8 cellular contexts compared by ENCODE assay signal in the genomic region with DNA sequence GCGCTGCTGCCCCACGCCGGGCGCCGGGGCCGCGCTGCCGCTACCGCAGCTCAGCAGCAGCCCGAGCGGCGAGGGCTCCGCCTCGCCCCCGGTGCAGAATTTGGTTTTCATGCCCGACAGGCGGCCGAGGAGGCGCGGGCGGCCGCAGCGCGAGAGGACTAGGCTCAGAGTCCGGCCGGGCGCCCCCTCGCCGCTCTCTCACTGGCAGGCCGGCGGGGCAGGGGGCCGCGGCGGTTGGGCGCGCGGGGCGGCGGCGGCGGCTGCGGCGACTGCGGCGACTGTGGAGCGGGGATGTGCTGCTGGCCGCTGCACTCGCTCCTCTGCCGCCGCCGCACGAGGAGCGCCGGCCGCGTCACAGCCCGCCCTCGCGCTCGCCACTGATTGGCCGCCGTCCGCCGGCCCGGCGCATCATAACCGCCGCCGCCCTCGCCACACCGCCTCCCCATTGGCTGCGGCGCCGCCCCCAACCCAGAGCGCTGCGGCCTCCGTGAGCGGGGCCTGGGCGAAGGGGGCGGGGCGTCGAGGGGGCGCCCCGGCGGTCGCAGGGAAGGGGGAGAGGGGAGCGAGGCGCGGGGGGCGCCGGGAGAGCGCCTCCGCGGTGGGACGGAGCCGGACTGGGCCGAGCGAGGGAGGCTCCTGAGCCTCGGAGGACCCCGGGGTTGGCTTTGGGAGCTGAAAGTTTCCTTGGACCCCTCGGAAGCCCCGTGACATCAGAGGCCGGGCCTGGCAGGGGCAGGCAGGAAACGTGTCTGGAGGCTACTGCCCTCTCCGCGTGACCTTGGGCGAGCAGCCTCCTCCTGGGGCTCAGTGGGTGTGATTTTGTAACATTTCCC. TPM values are rescaled to one million over a fixed set of nuclear protein-coding genes. Genes with fewer than 3 reads are reported as not detected.
A peak's percentile ranks its signal among the peaks of the same experiment; 100 is the strongest.
DNase-seq lines count a peak whose midpoint lies in the region; ATAC-seq and TF ChIP-seq lines count a peak whose summit lies in the region.

A gene (minus strand): TSS at position 322 of the 833 bp plus-strand sequence. CDS start 211 bp downstream, at position 111.

- H3K4me3 ChIP-seq in astrocyte of the cerebellum (ENCODE audit: low read depth, low read length) (peak within 1 kb of the TSS; percentile 45), aorta (ENCODE audit: low read length in 2 of 2) (peak within 1 kb of the TSS; percentile 66 to 86)

- H3K36me3 ChIP-seq in aorta (ENCODE audit: control insufficient read depth in 1 of 2, insufficient read depth in 2 of 2, low read length in 1 of 2): no peaks in the 10 kb centered on the region

- WGBS in aorta, 2 donors: 1% methylated on average over 65 to 107 of the region's 107 CpGs

- no peaks in the 10 kb centered on the region for H3K4me1 ChIP-seq in aorta (ENCODE audit: control insufficient read depth in 1 of 2, insufficient read depth in 2 of 2, low read length in 2 of 2)

- no peaks in the 10 kb centered on the region for H3K27me3 ChIP-seq in aorta (ENCODE audit: control insufficient read depth in 1 of 2, insufficient read depth in 2 of 2, low read length in 1 of 2)

- intact Hi-C loops in aorta (cut with DNase I): loop anchor here in 1 of 2 donors (5.0 kb wide), 1 partner anchor 109 kb away; a partner anchor contains a TSS

- H3K27ac ChIP-seq in aorta (ENCODE audit: low read depth in 1 of 2, low read length in 2 of 2): peak within 1 kb of the TSS; percentile 76 to 86

- in situ Hi-C loops in astrocyte of the cerebellum (cut with HindIII; ENCODE audit: low sequenced_read_pairs): no loop called here

- no peaks in the 10 kb centered on the region for H3K9me3 ChIP-seq in aorta (ENCODE audit: control insufficient read depth, low read length)

- DNase-seq in NCI-H1930 (lab: John Stamatoyannopoulos, UW) (peak; percentile 89 to 91), T1000 (lab: John Stamatoyannopoulos, UW) (peak; percentile 88), astrocyte of the cerebellum (ENCODE audit: low read depth) (peak; percentile 47), hepatic stellate cell (ENCODE audit: low spot score) (peak; percentile 96), retina (peak; percentile 93), aorta (peak; percentile 95 to 97)

- ATAC-seq in GM18511 (IDR thresholded peaks at IDR 0.05; ENCODE audit: unreplicated experiment) (peak; percentile 79), HG02943 (IDR thresholded peaks at IDR 0.05; ENCODE audit: low read depth, unreplicated experiment) (peak; percentile 76), aorta (ENCODE audit: low FRiP score) (peak; percentile 98)

- TF ChIP-seq CTCF in astrocyte of the cerebellum (IDR thresholded peaks at IDR 0.05; ENCODE audit: low read depth, low read length, missing control alignments): no peak

RNA-seq across cellular contexts. Expression of the gene that starts here (rescaled TPM):
- 10 to 100 TPM; 15.2 to 19.9 TPM for total RNA-seq in aorta
- 1 to 10 TPM; 8.2 to 8.9 TPM for polyA plus RNA-seq in aorta

Comparison
In these comparisons a context has a peak if more than half of its experiments do, and no peak if none do; other contexts are left out.
1. Peak in every context shown above with its lines: DNase-seq, ATAC-seq, H3K4me3 ChIP-seq and H3K27ac ChIP-seq.